8 cellular contexts compared by ENCODE assay signal in genomic region chr17:46190763-46191162, GRCh38. TPM values are rescaled to one million over a fixed set of nuclear protein-coding genes. Genes with fewer than 3 reads are reported as not detected.
DNase-seq lines count a peak whose midpoint lies in the region; ATAC-seq, FAIRE-seq and TF ChIP-seq lines count a peak whose summit lies in the region.

No MANE protein-coding gene starts in this region.

- H3K4me2 ChIP-seq in astrocyte (ENCODE audit: low read length), result peak overlapping the region; percentile 84

- no peak for ATAC-seq in GM18517 (IDR thresholded peaks at IDR 0.05; ENCODE audit: unreplicated experiment)

- FAIRE-seq in astrocyte (lab: Jason Lieb, UNC), result no peak

- H3K27ac ChIP-seq in astrocyte (ENCODE audit: low read depth, low read length) (peak overlapping the region; percentile 92), tibial artery (peak overlapping the region; percentile 99)

- H3K36me3 Mint-ChIP-seq in activated naive CD4-positive, alpha-beta T cell treated with anti-CD3 and anti-CD28 coated beads, Interleukin-2, amount 10 ng/mL, durations not matched to agents 7 days and 5 days, result peaks cover 27% of the 10 kb centered on the region
- H3K36me3 Mint-ChIP-seq in astrocyte (ENCODE audit: low read depth, unreplicated experiment), result peaks cover 1% of the 10 kb centered on the region

- intact Hi-C loops in tibial artery (cut with DNase I; ENCODE audit: low total_unique reads), result loop anchor here (5.0 kb wide), 1 partner anchor 143 kb away; no protein-coding TSS in a partner anchor

- H3K9me3 Mint-ChIP-seq in activated naive CD4-positive, alpha-beta T cell treated with anti-CD3 and anti-CD28 coated beads, Interleukin-2, amount 10 ng/mL, durations not matched to agents 7 days and 5 days, result no peaks in the 10 kb centered on the region
- H3K9me3 Mint-ChIP-seq in astrocyte (ENCODE audit: unreplicated experiment), result no peaks in the 10 kb centered on the region

- H3K27me3 ChIP-seq in astrocyte (ENCODE audit: insufficient read depth, low read length) (no peaks in the 10 kb centered on the region), tibial artery (peaks cover 0 to 2% of the 10 kb centered on the region in 2 donors), H7 (ENCODE audit: control insufficient read depth, insufficient read depth, low read length) (no peaks in the 10 kb centered on the region)

- H3K27ac Mint-ChIP-seq in activated naive CD4-positive, alpha-beta T cell treated with anti-CD3 and anti-CD28 coated beads, Interleukin-2, amount 10 ng/mL, durations not matched to agents 7 days and 5 days, result peak overlapping the region; percentile 98
- peak overlapping the region; percentile 85 for H3K27ac Mint-ChIP-seq in astrocyte (ENCODE audit: unreplicated experiment)

- H3K9ac ChIP-seq in astrocyte (ENCODE audit: low read length), result peak overlapping the region; percentile 97

- TF ChIP-seq CTCF in astrocyte (IDR thresholded peaks at IDR 0.05; ENCODE audit: insufficient read depth, low read depth, low read length), result no peak
- no peak for TF ChIP-seq CTCF in tibial artery (IDR thresholded peaks at IDR 0.05)

- H3K4me3 Mint-ChIP-seq in activated naive CD4-positive, alpha-beta T cell treated with anti-CD3 and anti-CD28 coated beads, Interleukin-2, amount 10 ng/mL, durations not matched to agents 7 days and 5 days, result peak overlapping the region; percentile 89
- peak overlapping the region; percentile 99 for H3K4me3 Mint-ChIP-seq in astrocyte (ENCODE audit: unreplicated experiment)

- peaks cover 84% of the 10 kb centered on the region for H3K79me2 ChIP-seq in astrocyte (ENCODE audit: insufficient read depth, low read length)

- no peaks in the 10 kb centered on the region for H3K9me3 ChIP-seq in astrocyte (ENCODE audit: insufficient read depth, low read depth, low read length)
- H3K9me3 ChIP-seq in tibial artery, result no peaks in the 10 kb centered on the region

- DNase-seq in activated naive CD4-positive, alpha-beta T cell treated with anti-CD3 and anti-CD28 coated beads, Interleukin-2, amount 10 ng/mL, durations not matched to agents 7 days and 5 days, result no peak
- no peak for DNase-seq in activated naive CD4-positive, alpha-beta T cell treated with anti-CD3 and anti-CD28 coated beads, Interleukin-2, amount 50 U/mL, for 16 hours
- DNase-seq in astrocyte (ENCODE audit: low read depth) (no peak), kidney tubule cell (ENCODE audit: low spot score) (peak; percentile 68), tibial artery (no peak), H7 (no peak), ecto neural progenitor cell (ENCODE audit: low spot score) (no peak)

- H3K4me1 ChIP-seq in astrocyte (ENCODE audit: insufficient read depth, low read length), result peaks cover 9% of the 10 kb centered on the region
- H3K4me1 ChIP-seq in tibial artery, result peaks cover 0 to 69% (median 46%) of the 10 kb centered on the region in 4 donors

- peaks cover 64% of the 10 kb centered on the region for H3K4me1 Mint-ChIP-seq in activated naive CD4-positive, alpha-beta T cell treated with anti-CD3 and anti-CD28 coated beads, Interleukin-2, amount 10 ng/mL, durations not matched to agents 7 days and 5 days
- H3K4me1 Mint-ChIP-seq in astrocyte (ENCODE audit: low read depth, unreplicated experiment), result peaks cover 42% of the 10 kb centered on the region

- peak overlapping the region; percentile 93 for H3K4me3 ChIP-seq in astrocyte (ENCODE audit: insufficient read depth, low read depth, low read length)
- H3K4me3 ChIP-seq in tibial artery, result peak overlapping the region; percentile 85 to 93
- no peak overlapping the region for H3K4me3 ChIP-seq in H7 (ENCODE audit: insufficient read depth, low read depth, low read length)

- H3K36me3 ChIP-seq in astrocyte (ENCODE audit: insufficient read depth, low read length) (no peaks in the 10 kb centered on the region), tibial artery (no peaks in the 10 kb centered on the region), H7 (replicated peaks; ENCODE audit: control insufficient read depth, insufficient read depth, low read length) (no peaks in the 10 kb centered on the region)

- CTCF ChIA-PET in activated naive CD4-positive, alpha-beta T cell treated with anti-CD3 and anti-CD28 coated beads, Interleukin-2, amount 10 ng/mL, durations not matched to agents 7 days and 5 days (lab: Charles Lee), result no interaction called here

- no peak overlapping the region for H2AFZ ChIP-seq in astrocyte (ENCODE audit: low read depth, low read length)

- peaks cover 66% of the 10 kb centered on the region for H4K20me1 ChIP-seq in astrocyte (ENCODE audit: insufficient read depth, low read length)

- no peaks in the 10 kb centered on the region for H3K27me3 Mint-ChIP-seq in activated naive CD4-positive, alpha-beta T cell treated with anti-CD3 and anti-CD28 coated beads, Interleukin-2, amount 10 ng/mL, durations not matched to agents 7 days and 5 days
- H3K27me3 Mint-ChIP-seq in astrocyte (ENCODE audit: low read depth, unreplicated experiment), result no peaks in the 10 kb centered on the region

RNA-seq across cellular contexts. Expression of gene KANSL1, which starts 2.5 kb away (rescaled TPM):
- 97.1 and 99.8 TPM in 2 replicates for total RNA-seq in astrocyte
- total RNA-seq in H7 (2014; rRNA removed; shearing (Covaris generic)), result 35.2 and 41.4 TPM in 2 replicates
